In genomic region chr4:172772781-172773180, GRCh38 we compare ENCODE assay signal across 1 cellular context.
TF ChIP-seq lines count a peak whose summit lies in the region.

No MANE protein-coding gene starts in this region.

TF ChIP-seq in IMR-90, 13 proteins besides CTCF, POLR2A, EP300 and RAD21 (continued from another document):
- TF ChIP-seq MAFK (IDR thresholded peaks at IDR 0.05; ENCODE audit: low read depth, low read length), result no peak
- no peak for TF ChIP-seq BHLHE40 (IDR thresholded peaks at IDR 0.05; ENCODE audit: low read depth, low read length)
- TF ChIP-seq RCOR1 (IDR thresholded peaks at IDR 0.05; ENCODE audit: insufficient replicate concordance, low read length), result no peak
- TF ChIP-seq RFX5 (IDR thresholded peaks at IDR 0.05; ENCODE audit: low read depth, low read length), result no peak
- no peak for TF ChIP-seq FOS (IDR thresholded peaks at IDR 0.05; ENCODE audit: low read depth, low read length)
- TF ChIP-seq USF2 (IDR thresholded peaks at IDR 0.05; ENCODE audit: low read depth, low read length), result no peak
- TF ChIP-seq NFE2L2 (IDR thresholded peaks at IDR 0.05; ENCODE audit: low read depth, low read length), result no peak
- TF ChIP-seq CHD1 (IDR thresholded peaks at IDR 0.05; ENCODE audit: low read depth, low read length), result no peak
- no peak for TF ChIP-seq CEBPB (IDR thresholded peaks at IDR 0.05; ENCODE audit: low read depth, low read length)
- TF ChIP-seq MXI1 (IDR thresholded peaks at IDR 0.05; ENCODE audit: borderline replicate concordance, low read depth, low read length), result no peak
